Comparison of ENCODE assay signal across 9 cellular contexts in genomic region chr14:38290601-38291190, GRCh38. TPM values are rescaled to one million over a fixed set of nuclear protein-coding genes. Genes with fewer than 3 reads are reported as not detected.
DNase-seq lines count a peak whose midpoint lies in the region; ATAC-seq, FAIRE-seq and TF ChIP-seq lines count a peak whose summit lies in the region.
"Had no signal": no experiment of that assay in that cellular context is flagged by ENCODE, and none has a peak within 500 bp of the region (broad histone marks: within the 10 kb centered on the region; RNA-seq: fewer than 3 reads in every experiment).

No MANE protein-coding gene starts in this region.

- H3K36me3 ChIP-seq in GM23248 (ENCODE audit: low read depth) = no peaks in the 10 kb centered on the region
- H3K36me3 ChIP-seq in SJSA1 = no peaks in the 10 kb centered on the region
- H3K36me3 ChIP-seq in heart right ventricle = no peaks in the 10 kb centered on the region
- no peaks in the 10 kb centered on the region for H3K36me3 ChIP-seq in small intestine (ENCODE audit: control insufficient read depth in 2 of 2, insufficient read depth in 2 of 2, low read length in 2 of 2)
- no peaks in the 10 kb centered on the region for H3K36me3 ChIP-seq in HAP-1 (replicated peaks)

- peaks cover 32% of the 10 kb centered on the region for H3F3A ChIP-seq in GM23248 (ENCODE audit: insufficient read depth)

- peak; percentile 94 for DNase-seq in GM23248
- DNase-seq in SJSA1 (ENCODE audit: low read depth in 1 of 2, low spot score in 2 of 2) = peak in 1 of 2 experiments; percentile 31
- peak in 1 of 2 donors; percentile 20 for DNase-seq in heart right ventricle
- peak; percentile 18 for DNase-seq in small intestine
- DNase-seq in NCI-H2107 (lab: John Stamatoyannopoulos, UW) = no peak
- no peak for DNase-seq in HAP-1 (ENCODE audit: low spot score in 2 of 2)
- no peak for DNase-seq in stimulated activated CD4-positive, alpha-beta T cell treated with anti-CD3 and anti-CD28 coated beads, Interleukin-1b, Interleukin-23, amount 100 ng/mL, for 48 hours
- DNase-seq in activated naive CD4-positive, alpha-beta T cell (lab: John Stamatoyannopoulos, UW) = no peak
- DNase-seq: activated CD4-positive, alpha-beta memory T cell treated with anti-CD3 and anti-CD28 coated beads for 36 hours had no signal

- H3K27me3 ChIP-seq in GM23248 (replicated peaks; ENCODE audit: insufficient read depth) (no peaks in the 10 kb centered on the region), SJSA1 (replicated peaks) (no peaks in the 10 kb centered on the region), heart right ventricle (no peaks in the 10 kb centered on the region), small intestine (ENCODE audit: control insufficient read depth in 2 of 2, insufficient read depth in 2 of 2, low read length in 2 of 2) (no peaks in the 10 kb centered on the region), HAP-1 (ENCODE audit: low read depth) (no peaks in the 10 kb centered on the region)

- H3K4me3 ChIP-seq in GM23248 (0 out of 2 replicates have a peak overlapping the region, but pooled peaks have one; percentile 14), SJSA1 (no peak overlapping the region), heart right ventricle (peak overlapping the region in 1 of 10 donors; percentile 6), small intestine (ENCODE audit: low read depth in 1 of 2, low read length in 2 of 2) (no peak overlapping the region), HAP-1 (no peak overlapping the region)

- in situ Hi-C loops in GM23248 (cut with MboI) (no loop called here), HAP-1 (cut with MboI; ENCODE audit: low sequenced_read_pairs) (no loop called here)

- H2AFZ ChIP-seq in GM23248 = no peak overlapping the region

- TF ChIP-seq CTCF in heart right ventricle (IDR thresholded peaks at IDR 0.05) = no peak

- H3K27ac ChIP-seq in GM23248 = peak overlapping the region; percentile 57
- H3K27ac ChIP-seq in SJSA1 = peak overlapping the region; percentile 58
- peak overlapping the region in 9 of 10 donors; percentile 47 to 81 (median 69) for H3K27ac ChIP-seq in heart right ventricle
- no peak overlapping the region for H3K27ac ChIP-seq in small intestine (ENCODE audit: low read depth in 1 of 2, low read length in 1 of 2)

- peak overlapping the region; percentile 58 for H3K4me2 ChIP-seq in GM23248 (ENCODE audit: unreplicated experiment)

- peaks cover 40% of the 10 kb centered on the region for H3K4me1 ChIP-seq in GM23248 (ENCODE audit: insufficient read depth)
- peaks cover 16% of the 10 kb centered on the region for H3K4me1 ChIP-seq in SJSA1 (replicated peaks)
- H3K4me1 ChIP-seq in heart right ventricle = peaks cover 0 to 32% (median 18%) of the 10 kb centered on the region in 9 donors
- no peaks in the 10 kb centered on the region for H3K4me1 ChIP-seq in small intestine (ENCODE audit: control insufficient read depth in 2 of 2, insufficient read depth in 1 of 2, low read depth in 1 of 2, low read length in 1 of 2)
- H3K4me1 ChIP-seq in HAP-1 = no peaks in the 10 kb centered on the region

- H4K20me1 ChIP-seq in GM23248 (ENCODE audit: insufficient read depth) = no peaks in the 10 kb centered on the region

- 2 to 4% methylated on average over 5 of the region's 5 CpGs for WGBS in GM23248 (ENCODE audit: low coverage in 1 of 2, low lambda C conversion rate in 2 of 2, missing lambda C conversion rate in 2 of 2), 2 experiments
- 29 to 31% methylated on average over 5 of the region's 5 CpGs for WGBS in heart right ventricle, 2 donors
- 3 to 20% (median 11%) methylated on average over 5 of the region's 5 CpGs for WGBS in small intestine, 3 donors

- H3K79me2 ChIP-seq in GM23248 (ENCODE audit: insufficient read depth) = no peaks in the 10 kb centered on the region

- FAIRE-seq in small intestine (lab: Jason Lieb, UNC) = no peak

- no peak overlapping the region for H3K9ac ChIP-seq in GM23248

- intact Hi-C loops in heart right ventricle (cut with DNase I) = loop anchor here in 4 of 10 donors (2.0 to 5.0 kb wide), 4 partner anchors 20 to 817 kb away; partner anchors contain the start of gene CLEC14A (in 3 of the 4)

- no peaks in the 10 kb centered on the region for H3K9me3 ChIP-seq in GM23248 (ENCODE audit: low read depth)
- no peaks in the 10 kb centered on the region for H3K9me3 ChIP-seq in SJSA1 (replicated peaks)
- H3K9me3 ChIP-seq in heart right ventricle = peaks cover 0 to 8% (median 0%) of the 10 kb centered on the region in 11 donors
- no peaks in the 10 kb centered on the region for H3K9me3 ChIP-seq in small intestine (ENCODE audit: control insufficient read depth, low read depth)
- H3K9me3 ChIP-seq in HAP-1 = 0 out of 2 replicates have a peak, but pooled peaks cover 2% of the 10 kb centered on the region

- ATAC-seq in heart right ventricle = peak in 7 of 8 donors; percentile 65 to 95 (median 90)

- no peaks in the 10 kb centered on the region for H3K9me2 ChIP-seq in GM23248 (ENCODE audit: insufficient read depth)

RNA-seq across cellular contexts. Expression of gene CLEC14A, which starts 34.8 kb away (rescaled TPM):
- 0.63 TPM in 1 of 2 replicates, not detected in the other for total RNA-seq in GM23248 (2014; rRNA removed; shearing (Covaris generic))
- polyA plus RNA-seq in GM23248 (2016; fragmentation: Nextera tagmentation; extraction: Ambion mirVana) (0.10 TPM in 1 of 2 replicates, not detected in the other), heart right ventricle (10 to 100 TPM; 18.4 to 71.8 TPM), small intestine (10 to 100 TPM in 1 of 3 donors, 1 to 10 TPM in 1, under 1 TPM in 1; 0.45 to 47.7 (median 1.9) TPM)
- total RNA-seq in SJSA1 (2014; rRNA removed; shearing (Covaris generic)) = not detected in 2 replicates
- 10 to 100 TPM; 26.6 to 45.9 (median 37.1) TPM for total RNA-seq in heart right ventricle
- total RNA-seq: activated CD4-positive, alpha-beta memory T cell treated with anti-CD3 and anti-CD28 coated beads for 36 hours had no signal

Comparison
In these comparisons a context has a peak if more than half of its experiments do, and no peak if none do; other contexts are left out.
1. DNase-seq: peak in GM23248 (single experiment) and small intestine (single experiment); none in NCI-H2107 (single experiment), HAP-1 (0 of 2), stimulated activated CD4-positive, alpha-beta T cell treated with anti-CD3 and anti-CD28 coated beads, Interleukin-1b, Interleukin-23, amount 100 ng/mL, for 48 hours (single experiment) and activated naive CD4-positive, alpha-beta T cell (0 of 4).
2. H3K27ac ChIP-seq: peak in GM23248 (single experiment), SJSA1 (single experiment) and heart right ventricle (9 of 10); none in small intestine (0 of 2).
3. RNA of gene CLEC14A, which starts 34.8 kb away (total RNA-seq): 26.6 to 45.9 TPM in heart right ventricle; 0.63 TPM in GM23248 and not detected in SJSA1; every median in the first group is over 10 times any median in the second.